20 cellular contexts compared by ENCODE assay signal in the genomic region with DNA sequence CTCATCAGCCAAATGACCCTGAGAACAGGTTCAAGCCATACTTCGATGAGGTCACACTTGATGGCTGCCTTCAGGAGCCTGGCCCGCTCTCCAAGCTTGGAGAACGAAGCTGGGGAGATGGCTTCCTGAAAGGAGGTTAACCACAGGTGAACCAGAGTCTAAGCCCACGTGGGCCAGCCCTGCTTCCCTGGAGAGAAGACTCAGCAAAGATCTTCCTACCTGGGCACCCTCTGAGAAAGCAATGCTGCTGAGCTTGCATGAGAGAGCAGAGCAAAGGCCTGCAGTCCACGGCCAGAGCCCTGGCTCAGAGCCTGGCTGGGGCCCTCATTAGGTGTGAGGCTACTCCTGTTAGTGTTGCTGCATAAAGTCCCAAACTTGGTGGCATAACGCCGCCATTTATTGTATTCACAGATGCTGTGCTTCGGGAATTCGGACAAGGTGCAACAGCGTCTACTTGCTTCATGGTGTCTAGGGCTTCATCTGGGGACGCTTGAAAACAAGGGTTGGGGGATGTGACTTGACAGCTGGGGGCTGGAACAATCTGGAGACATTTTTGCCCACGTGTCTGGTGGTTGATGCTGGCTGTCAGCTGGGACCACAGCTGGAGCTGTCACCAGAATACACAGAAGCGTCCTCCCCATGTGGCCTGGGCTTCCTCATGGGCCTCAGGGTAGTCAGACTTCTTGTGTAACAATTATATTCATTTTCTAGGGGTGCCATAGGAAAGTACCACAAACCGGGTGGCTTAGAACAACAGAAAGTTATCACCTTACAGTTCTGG.
A peak's percentile ranks its signal among the peaks of the same experiment; 100 is the strongest.
DNase-seq lines count a peak whose midpoint lies in the region; ATAC-seq and TF ChIP-seq lines count a peak whose summit lies in the region.
"Had no signal": no experiment of that assay in that cellular context is flagged by ENCODE, and none has a peak within 500 bp of the region (broad histone marks: within the 10 kb centered on the region; RNA-seq: fewer than 3 reads in every experiment).

No MANE protein-coding gene starts in this region.

- no peak for TF ChIP-seq CTCF in dorsolateral prefrontal cortex (IDR thresholded peaks at IDR 0.05 in 54 of 56, conservative IDR thresholded peaks at IDR 0.05 in 2 of 56; ENCODE audit: low read depth in 1 of 56, partially characterized antibody in 56 of 56)

- peaks cover 19% of the 10 kb centered on the region for H3K27me3 Mint-ChIP-seq in activated CD8-positive, alpha-beta memory T cell treated with anti-CD3 and anti-CD28 coated beads, Interleukin-2, amount 10 ng/mL, durations not matched to agents 7 days and 5 days
- no peaks in the 10 kb centered on the region for H3K27me3 Mint-ChIP-seq in stimulated activated memory B cell treated with anti-CD40 and anti-IgM and Interleukin-4, amounts not matched to agents 10 μg/mL and 1 μg/mL and 100 μg/mL, for 72 hours
- H3K27me3 Mint-ChIP-seq in activated T-cell treated with anti-CD3 and anti-CD28 coated beads, Interleukin-2, amount 50 U/mL, for 24 hours = no peaks in the 10 kb centered on the region

- CTCF ChIA-PET in activated CD8-positive, alpha-beta memory T cell treated with anti-CD3 and anti-CD28 coated beads, Interleukin-2, amount 10 ng/mL, durations not matched to agents 7 days and 5 days (lab: Charles Lee) = interaction anchor here (0.8 kb wide), 1 partner anchor 226 kb away, joined by 3 read pairs; no protein-coding TSS in a partner anchor

- no peaks in the 10 kb centered on the region for H3K9me3 Mint-ChIP-seq in activated CD8-positive, alpha-beta memory T cell treated with anti-CD3 and anti-CD28 coated beads, Interleukin-2, amount 10 ng/mL, durations not matched to agents 7 days and 5 days (ENCODE audit: low read depth)
- H3K9me3 Mint-ChIP-seq in stimulated activated memory B cell treated with anti-CD40 and anti-IgM and Interleukin-4, amounts not matched to agents 10 μg/mL and 1 μg/mL and 100 μg/mL, for 72 hours = no peaks in the 10 kb centered on the region
- H3K9me3 Mint-ChIP-seq in activated T-cell treated with anti-CD3 and anti-CD28 coated beads, Interleukin-2, amount 50 U/mL, for 24 hours = no peaks in the 10 kb centered on the region

- no peaks in the 10 kb centered on the region for H3K36me3 Mint-ChIP-seq in activated CD8-positive, alpha-beta memory T cell treated with anti-CD3 and anti-CD28 coated beads, Interleukin-2, amount 10 ng/mL, durations not matched to agents 7 days and 5 days
- H3K36me3 Mint-ChIP-seq in stimulated activated memory B cell treated with anti-CD40 and anti-IgM and Interleukin-4, amounts not matched to agents 10 μg/mL and 1 μg/mL and 100 μg/mL, for 72 hours = no peaks in the 10 kb centered on the region
- no peaks in the 10 kb centered on the region for H3K36me3 Mint-ChIP-seq in activated T-cell treated with anti-CD3 and anti-CD28 coated beads, Interleukin-2, amount 50 U/mL, for 24 hours (ENCODE audit: low read depth)

- no peak overlapping the region for H3K4me3 ChIP-seq in dorsolateral prefrontal cortex
- H3K4me3 ChIP-seq: left lung, vagina had no signal

- H3K4me1 Mint-ChIP-seq in activated CD8-positive, alpha-beta memory T cell treated with anti-CD3 and anti-CD28 coated beads, Interleukin-2, amount 10 ng/mL, durations not matched to agents 7 days and 5 days = peaks cover 16% of the 10 kb centered on the region
- peaks cover 61% of the 10 kb centered on the region for H3K4me1 Mint-ChIP-seq in stimulated activated memory B cell treated with anti-CD40 and anti-IgM and Interleukin-4, amounts not matched to agents 10 μg/mL and 1 μg/mL and 100 μg/mL, for 72 hours
- peaks cover 40% of the 10 kb centered on the region for H3K4me1 Mint-ChIP-seq in activated T-cell treated with anti-CD3 and anti-CD28 coated beads, Interleukin-2, amount 50 U/mL, for 24 hours (ENCODE audit: low read depth)

- peak; percentile 54 for DNase-seq in activated CD8-positive, alpha-beta memory T cell treated with anti-CD3 and anti-CD28 coated beads for 24 hours
- DNase-seq in activated CD8-positive, alpha-beta memory T cell treated with anti-CD3 and anti-CD28 coated beads, Interleukin-2, amount 10 ng/mL, durations not matched to agents 7 days and 5 days = no peak
- no peak for DNase-seq in dorsolateral prefrontal cortex
- no peak for DNase-seq in activated T-cell treated with anti-CD3 and anti-CD28 coated beads, Interleukin-2, amount 50 U/mL, for 24 hours
- DNase-seq: ACHN; activated CD4-positive, CD25-positive, alpha-beta regulatory T cell treated with anti-CD3 and anti-CD28 coated beads, Interleukin-2, amount 50 U/mL, for 72 hours; activated T-cell treated with anti-CD3 and anti-CD28 coated beads, Interleukin-2, amount 50 U/mL, for 48 hours; cortex of kidney; erythroblast; GOT3; hippocampal formation; left lung; NCI-H1436; NCI-H524; stimulated activated CD4-positive, alpha-beta T cell treated with anti-CD3 and anti-CD28 coated beads, Interleukin-4, amount 100 ng/mL, for 24 hours had no signal

- no peak overlapping the region for H3K4me3 Mint-ChIP-seq in activated CD8-positive, alpha-beta memory T cell treated with anti-CD3 and anti-CD28 coated beads, Interleukin-2, amount 10 ng/mL, durations not matched to agents 7 days and 5 days
- no peak overlapping the region for H3K4me3 Mint-ChIP-seq in stimulated activated memory B cell treated with anti-CD40 and anti-IgM and Interleukin-4, amounts not matched to agents 10 μg/mL and 1 μg/mL and 100 μg/mL, for 72 hours
- H3K4me3 Mint-ChIP-seq in activated T-cell treated with anti-CD3 and anti-CD28 coated beads, Interleukin-2, amount 50 U/mL, for 24 hours = no peak overlapping the region

- H3K27ac Mint-ChIP-seq in activated CD8-positive, alpha-beta memory T cell treated with anti-CD3 and anti-CD28 coated beads, Interleukin-2, amount 10 ng/mL, durations not matched to agents 7 days and 5 days = no peak overlapping the region
- peak overlapping the region; percentile 42 for H3K27ac Mint-ChIP-seq in stimulated activated memory B cell treated with anti-CD40 and anti-IgM and Interleukin-4, amounts not matched to agents 10 μg/mL and 1 μg/mL and 100 μg/mL, for 72 hours
- no peak overlapping the region for H3K27ac Mint-ChIP-seq in activated T-cell treated with anti-CD3 and anti-CD28 coated beads, Interleukin-2, amount 50 U/mL, for 24 hours

- no peaks in the 10 kb centered on the region for H3K36me3 ChIP-seq in KOPT-K1 (ENCODE audit: insufficient read depth, low read length)
- H3K36me3 ChIP-seq: left lung, vagina had no signal

- H3K27ac ChIP-seq in KOPT-K1 (ENCODE audit: low read depth, low read length, poor library complexity, severe bottlenecking) (peak overlapping the region; percentile 60), dorsolateral prefrontal cortex (peak overlapping the region in 53 of 59 donors; percentile 23 to 91 (median 79))

- no peak for ATAC-seq in activated CD8-positive, alpha-beta memory T cell treated with anti-CD3 and anti-CD28 coated beads, Interleukin-2, amount 10 ng/mL, durations not matched to agents 7 days and 5 days
- no peak for ATAC-seq in stimulated activated memory B cell treated with anti-CD40 and anti-IgM and Interleukin-4, amounts not matched to agents 10 μg/mL and 1 μg/mL and 100 μg/mL, for 72 hours
- ATAC-seq in GM18907 (IDR thresholded peaks at IDR 0.05; ENCODE audit: unreplicated experiment) (no peak), GM19023 (IDR thresholded peaks at IDR 0.05; ENCODE audit: unreplicated experiment) (no peak)
- ATAC-seq: left lung had no signal

- intact Hi-C loops in dorsolateral prefrontal cortex (cut with DNase I) = loop anchor here in 1 of 2 donors (2.0 kb wide), 1 partner anchor 63 kb away; no protein-coding TSS in a partner anchor

- no peaks in the 10 kb centered on the region for H3K27me3 ChIP-seq in dorsolateral prefrontal cortex
- H3K27me3 ChIP-seq: left lung, vagina had no signal

- no peaks in the 10 kb centered on the region for H3K9me3 ChIP-seq in KOPT-K1 (ENCODE audit: insufficient read depth, low read length, poor library complexity, severe bottlenecking)
- H3K9me3 ChIP-seq: left lung, vagina had no signal
